In genomic region chrX:123610915-123611314, GRCh38 we compare ENCODE assay signal across 32 cellular contexts.
"Had no signal": no experiment of that assay in that cellular context is flagged by ENCODE, and none has a peak within 500 bp of the region (broad histone marks: within the 10 kb centered on the region; RNA-seq: fewer than 3 reads in every experiment).

No MANE protein-coding gene starts in this region.

- DNase-seq: activated CD4-positive, alpha-beta memory T cell treated with anti-CD3 and anti-CD28 coated beads, Interleukin-2, amount 10 ng/mL, durations not matched to agents 7 days and 5 days; activated CD4-positive, alpha-beta T cell treated with anti-CD3 and anti-CD28 coated beads for 1 hour; activated CD4-positive, alpha-beta T cell treated with anti-CD3 and anti-CD28 coated beads for 48 hours; activated CD4-positive, CD25-positive, alpha-beta regulatory T cell; activated gamma-delta T cell treated with Interleukin-2 at 50 U/mL for 16 hours; activated naive CD4-positive, alpha-beta T cell treated with anti-CD3 and anti-CD28 coated beads for 36 hours; activated T-cell treated with anti-CD3 and anti-CD28 coated beads for 4 hours; activated T-cell treated with anti-CD3 and anti-CD28 coated beads, Interleukin-2, amount 50 U/mL, for 4 hours; adrenal gland; anterior cingulate cortex; caudate nucleus; cerebellar nuclear complex; MG63; NCI-H1048; NCI-H1105 treated with DMSO at 0.1 percent for 48 hours; NCI-H1436 treated with DMSO at 0.1 percent for 48 hours; NCI-H1694 treated with DMSO at 0.1 percent for 48 hours; NCI-H2029; NCI-H345; NCI-H510A; NCI-H526; NCI-H748 treated with DMSO at 0.1 percent for 48 hours; NK-92 treated with Interleukin-12 subunit alpha and Interleukin-12 subunit beta, amount 100 ng/mL, for 24 hours; PC-9; Right ventricle myocardium superior; SW 1271; T-helper 1 cell; T1000; WERI-Rb-1 had no signal

- H3K36me3 Mint-ChIP-seq: activated naive CD4-positive, alpha-beta T cell treated with anti-CD3 and anti-CD28 coated beads, Interleukin-2, amount 50 U/mL, for 72 hours had no signal

- H3K27ac Mint-ChIP-seq: activated CD4-positive, alpha-beta memory T cell treated with anti-CD3 and anti-CD28 coated beads, Interleukin-2, amount 10 ng/mL, durations not matched to agents 7 days and 5 days; activated naive CD4-positive, alpha-beta T cell treated with anti-CD3 and anti-CD28 coated beads for 36 hours; activated naive CD4-positive, alpha-beta T cell treated with anti-CD3 and anti-CD28 coated beads, Interleukin-2, amount 50 U/mL, for 72 hours; activated T-helper 1 cell treated with anti-CD3 and anti-CD28 coated beads, Interleukin-12 subunit alpha, Interleukin-12 subunit beta, Interleukin-2, Interleukin-4 antibody, amounts not matched to agents 30 ng/mL and 10 ng/mL and 1 ng/mL, durations not matched to agents 14 hours and 24 hours and 36 hours; brain had no signal

- H3K9me3 Mint-ChIP-seq: activated CD4-positive, alpha-beta memory T cell treated with anti-CD3 and anti-CD28 coated beads, Interleukin-2, amount 10 ng/mL, durations not matched to agents 7 days and 5 days; activated naive CD4-positive, alpha-beta T cell treated with anti-CD3 and anti-CD28 coated beads for 36 hours; activated naive CD4-positive, alpha-beta T cell treated with anti-CD3 and anti-CD28 coated beads, Interleukin-2, amount 50 U/mL, for 72 hours; activated T-cell treated with anti-CD3 and anti-CD28 coated beads, Interleukin-2, amount 50 U/mL, for 4 hours; activated T-helper 1 cell treated with anti-CD3 and anti-CD28 coated beads, Interleukin-12 subunit alpha, Interleukin-12 subunit beta, Interleukin-2, Interleukin-4 antibody, amounts not matched to agents 30 ng/mL and 10 ng/mL and 1 ng/mL, durations not matched to agents 14 hours and 24 hours and 36 hours had no signal

- ATAC-seq: activated naive CD4-positive, alpha-beta T cell treated with anti-CD3 and anti-CD28 coated beads, Interleukin-2, amount 50 U/mL, for 72 hours; activated T-cell treated with anti-CD3 and anti-CD28 coated beads, Interleukin-2, amount 50 U/mL, for 4 hours had no signal

- H3K4me1 Mint-ChIP-seq: activated CD4-positive, alpha-beta memory T cell treated with anti-CD3 and anti-CD28 coated beads, Interleukin-2, amount 10 ng/mL, durations not matched to agents 7 days and 5 days; brain had no signal

- H2AFZ ChIP-seq: PC-9 had no signal

- H3K4me3 Mint-ChIP-seq: activated CD4-positive, alpha-beta memory T cell treated with anti-CD3 and anti-CD28 coated beads, Interleukin-2, amount 10 ng/mL, durations not matched to agents 7 days and 5 days; activated naive CD4-positive, alpha-beta T cell treated with anti-CD3 and anti-CD28 coated beads for 36 hours; activated T-cell treated with anti-CD3 and anti-CD28 coated beads, Interleukin-2, amount 50 U/mL, for 4 hours; activated T-helper 1 cell treated with anti-CD3 and anti-CD28 coated beads, Interleukin-12 subunit alpha, Interleukin-12 subunit beta, Interleukin-2, Interleukin-4 antibody, amounts not matched to agents 30 ng/mL and 10 ng/mL and 1 ng/mL, durations not matched to agents 14 hours and 24 hours and 36 hours; brain had no signal

- H3K4me1 ChIP-seq: adrenal gland had no signal

- H3K4me2 ChIP-seq: PC-9 had no signal

- H3K27ac ChIP-seq: adrenal gland, PC-9, WERI-Rb-1 had no signal

- H3K4me3 ChIP-seq: adrenal gland, MG63, PC-9 had no signal

- H3K9me3 ChIP-seq: adrenal gland, MG63 had no signal

- H3K27me3 Mint-ChIP-seq: activated CD4-positive, alpha-beta memory T cell treated with anti-CD3 and anti-CD28 coated beads, Interleukin-2, amount 10 ng/mL, durations not matched to agents 7 days and 5 days; brain had no signal

- H3K27me3 ChIP-seq: adrenal gland, MG63 had no signal

- H3K36me3 ChIP-seq: adrenal gland, WERI-Rb-1 had no signal
